ENCODE assay signal across 15 cellular contexts in the genomic region with DNA sequence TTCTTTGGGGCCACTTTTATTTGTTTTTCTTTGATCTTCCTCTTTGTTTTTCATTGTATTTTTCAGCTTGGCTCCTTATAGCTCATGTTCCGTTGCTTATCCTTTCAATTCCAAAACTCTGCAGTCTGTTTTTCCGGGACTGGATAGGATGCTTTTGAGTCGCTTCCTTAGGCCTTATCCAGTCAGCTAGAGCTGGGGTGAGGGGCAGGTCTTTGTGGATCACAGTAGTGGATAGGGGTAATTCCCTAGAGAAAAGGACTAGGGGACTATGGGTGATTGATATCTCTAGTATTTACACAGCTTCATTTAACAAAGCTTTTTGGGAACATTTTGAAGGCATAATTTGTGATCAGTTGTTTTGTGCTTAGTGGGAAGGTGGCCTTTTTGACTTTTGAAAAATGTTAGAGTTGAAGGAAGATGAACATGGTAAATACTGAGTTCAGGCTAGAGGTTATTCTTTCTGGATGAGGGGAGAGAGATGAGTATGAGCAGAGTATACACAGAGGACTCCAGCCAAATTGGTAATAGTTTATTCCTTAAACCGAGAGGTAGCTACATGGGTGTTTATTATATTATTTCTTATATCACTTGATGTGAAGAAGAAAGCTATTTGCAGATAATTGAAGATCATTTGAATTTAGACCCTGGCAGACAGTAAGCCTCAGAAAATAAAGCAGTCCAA. TPM values are rescaled to one million over a fixed set of nuclear protein-coding genes. Genes with fewer than 3 reads are reported as not detected.
DNase-seq lines count a peak whose midpoint lies in the region; TF ChIP-seq lines count a peak whose summit lies in the region.
"Had no signal": no experiment of that assay in that cellular context is flagged by ENCODE, and none has a peak within 500 bp of the region (broad histone marks: within the 10 kb centered on the region; RNA-seq: fewer than 3 reads in every experiment).

No MANE protein-coding gene starts in this region.

- no peak overlapping the region for H2AK5ac ChIP-seq in H9 (ENCODE audit: insufficient read length, low read length)
- no peak overlapping the region for H2AK5ac ChIP-seq in mesendoderm (ENCODE audit: low read length)

- no peak overlapping the region for H3K23ac ChIP-seq in H9 (ENCODE audit: insufficient read length, low read depth, low read length)
- no peak overlapping the region for H3K23ac ChIP-seq in mesendoderm (ENCODE audit: low read length)

- H4K91ac ChIP-seq in H9 (ENCODE audit: insufficient read length, low read depth, low read length), result no peak overlapping the region

- CTCF ChIA-PET in CD8-positive, alpha-beta memory T cell (lab: Charles Lee), result interaction anchor here (0.8 to 1.3 kb wide), 3 partner anchors 11 to 202 kb away, joined by 3 to 4 read pairs (median 3); no protein-coding TSS in a partner anchor

- WGBS in H9 (ENCODE audit: extremely low coverage, insufficient read length, low lambda C conversion rate), result no CpG with 5 or more reads among the region's 4 CpGs
- no CpG with 5 or more reads among the region's 4 CpGs for WGBS in mesendoderm (ENCODE audit: extremely low coverage, insufficient coverage, low lambda C conversion rate)
- 77 to 85% methylated on average over 4 of the region's 4 CpGs for WGBS in thyroid gland, 2 donors

- no peak overlapping the region for H2AFZ ChIP-seq in H9 (ENCODE audit: low read length)

- H2BK20ac ChIP-seq in H9 (ENCODE audit: low read depth, low read length, poor library complexity, severe bottlenecking), result no peak overlapping the region

- H3K4me3 Mint-ChIP-seq in CD8-positive, alpha-beta memory T cell, result peak overlapping the region in 1 of 7 donors; percentile 43
- no peak overlapping the region for H3K4me3 Mint-ChIP-seq in H9
- H3K4me3 Mint-ChIP-seq: activated naive CD4-positive, alpha-beta T cell treated with anti-CD3 and anti-CD28 coated beads, Interleukin-2, amount 50 U/mL, for 24 hours; nephron had no signal

- H3K9me3 ChIP-seq in CD8-positive, alpha-beta memory T cell (ENCODE audit: low read length), result no peaks in the 10 kb centered on the region
- H3K9me3 ChIP-seq in H9 (ENCODE audit: control insufficient read depth, low read depth, low read length) (no peaks in the 10 kb centered on the region), thyroid gland (no peaks in the 10 kb centered on the region), Peyer's patch (no peaks in the 10 kb centered on the region)

- H3K18ac ChIP-seq in H9 (ENCODE audit: insufficient read length, low read depth, low read length) (no peak overlapping the region), mesendoderm (ENCODE audit: low read length) (no peak overlapping the region)

- H3K4me3 ChIP-seq in CD8-positive, alpha-beta memory T cell (ENCODE audit: low read length), result no peak overlapping the region
- H3K4me3 ChIP-seq in choroid plexus epithelial cell (ENCODE audit: low read depth, low read length), result no peak overlapping the region
- H3K4me3 ChIP-seq in mesendoderm (ENCODE audit: low read length), result no peak overlapping the region
- H3K4me3 ChIP-seq in thyroid gland (replicated peaks in 1 of 3), result no peak overlapping the region
- H3K4me3 ChIP-seq in Peyer's patch, result no peak overlapping the region
- H3K4me3 ChIP-seq: BLaER1 treated with 17β-estradiol and CSF1 and Interleukin-3, amounts not matched to agents 10 nM and 100 nM; lung had no signal

- H3K27ac ChIP-seq in CD8-positive, alpha-beta memory T cell (ENCODE audit: low read depth, low read length), result peak overlapping the region; percentile 14
- H3K27ac ChIP-seq in H9 (ENCODE audit: insufficient read length, low read depth, low read length) (no peak overlapping the region), mesendoderm (ENCODE audit: low read depth, low read length) (no peak overlapping the region), thyroid gland (peak overlapping the region in 1 of 3 donors; percentile 0), Peyer's patch (peak overlapping the region in 1 of 4 donors; percentile 40)
- H3K27ac ChIP-seq: brain microvascular endothelial cell had no signal

- H3K4me1 Mint-ChIP-seq in CD8-positive, alpha-beta memory T cell, result peaks cover 59 to 86% (median 79%) of the 10 kb centered on the region in 3 donors
- H3K4me1 Mint-ChIP-seq in H9, result peaks cover 14 to 18% of the 10 kb centered on the region in 2 experiments

- intact Hi-C loops in thyroid gland (cut with DNase I), result no loop called here

- peaks cover 3 to 10% (median 5%) of the 10 kb centered on the region in 3 donors for H3K36me3 Mint-ChIP-seq in CD8-positive, alpha-beta memory T cell
- peaks cover 2 to 9% (median 6%) of the 10 kb centered on the region in 3 experiments; a peak in 4 of 7 replicates for H3K36me3 Mint-ChIP-seq in H9 (ENCODE audit: insufficient read depth in 1 of 3, low read depth in 3 of 3)

- no peak for TF ChIP-seq CTCF in H9 (conservative IDR thresholded peaks at IDR 0.05)
- no peak for TF ChIP-seq CTCF in choroid plexus epithelial cell (conservative IDR thresholded peaks at IDR 0.05; ENCODE audit: low read depth, low read length)
- no peak for TF ChIP-seq CTCF in thyroid gland (IDR thresholded peaks at IDR 0.05)
- TF ChIP-seq CTCF in Peyer's patch (IDR thresholded peaks at IDR 0.05), result no peak

- peak overlapping the region in 4 of 8 donors; percentile 0 to 81 (median 4) for H3K27ac Mint-ChIP-seq in CD8-positive, alpha-beta memory T cell
- peak overlapping the region in 2 of 3 experiments; percentile 17 to 38; a peak in 3 of 7 replicates for H3K27ac Mint-ChIP-seq in H9
- H3K27ac Mint-ChIP-seq: activated naive CD4-positive, alpha-beta T cell treated with anti-CD3 and anti-CD28 coated beads, Interleukin-2, amount 50 U/mL, for 24 hours had no signal

- H3K4ac ChIP-seq in H9 (ENCODE audit: low read depth, low read length) (no peak overlapping the region), mesendoderm (ENCODE audit: low read depth, low read length) (no peak overlapping the region)

- H3K9ac ChIP-seq in H9 (ENCODE audit: extremely low read depth, insufficient read length, low read length) (no peak overlapping the region), mesendoderm (ENCODE audit: low read length) (no peak overlapping the region)
- H3K9ac ChIP-seq: BLaER1 treated with 17β-estradiol and CSF1 and Interleukin-3, amounts not matched to agents 10 nM and 100 nM had no signal

- H2BK5ac ChIP-seq in H9 (ENCODE audit: insufficient read length, low read length) (no peak overlapping the region), mesendoderm (ENCODE audit: low read length) (no peak overlapping the region)

- H2BK120ac ChIP-seq in H9 (ENCODE audit: low read depth, low read length, poor library complexity, severe bottlenecking) (no peak overlapping the region), mesendoderm (ENCODE audit: low read depth, low read length) (no peak overlapping the region)

- no peak overlapping the region for H3T11ph ChIP-seq in H9 (ENCODE audit: low read length)

- peaks cover 16% of the 10 kb centered on the region for H3K4me1 ChIP-seq in CD8-positive, alpha-beta memory T cell (ENCODE audit: insufficient read depth, low read length)
- H3K4me1 ChIP-seq in H9 (ENCODE audit: insufficient read depth, low read length) (no peaks in the 10 kb centered on the region), mesendoderm (ENCODE audit: control insufficient read depth, low read depth, low read length) (peaks cover 3% of the 10 kb centered on the region), thyroid gland (peaks cover 5 to 9% of the 10 kb centered on the region in 2 donors), Peyer's patch (peaks cover 0 to 5% (median 0%) of the 10 kb centered on the region in 4 donors)

- no peaks in the 10 kb centered on the region for H3K9me3 Mint-ChIP-seq in CD8-positive, alpha-beta memory T cell
- H3K9me3 Mint-ChIP-seq in H9, result no peaks in the 10 kb centered on the region; a peak in 3 of 5 replicates
- H3K9me3 Mint-ChIP-seq: activated naive CD4-positive, alpha-beta T cell treated with anti-CD3 and anti-CD28 coated beads, Interleukin-2, amount 50 U/mL, for 24 hours had no signal

- H4K8ac ChIP-seq in H9 (replicated peaks; ENCODE audit: insufficient read length, low read depth, low read length), result no peak overlapping the region
- no peak overlapping the region for H4K8ac ChIP-seq in mesendoderm (ENCODE audit: low read depth, low read length)

- H3K56ac ChIP-seq in H9 (ENCODE audit: insufficient read length, low read depth, low read length), result no peak overlapping the region
- no peak overlapping the region for H3K56ac ChIP-seq in mesendoderm (ENCODE audit: low read length)

- H3K27me3 Mint-ChIP-seq in CD8-positive, alpha-beta memory T cell, result no peaks in the 10 kb centered on the region
- no peaks in the 10 kb centered on the region for H3K27me3 Mint-ChIP-seq in H9 (ENCODE audit: low read depth)
- H3K27me3 Mint-ChIP-seq: activated naive CD4-positive, alpha-beta T cell treated with anti-CD3 and anti-CD28 coated beads, Interleukin-2, amount 50 U/mL, for 24 hours had no signal

- H2BK15ac ChIP-seq in H9 (ENCODE audit: low read depth, low read length), result no peak overlapping the region
- H2BK15ac ChIP-seq in mesendoderm (replicated peaks; ENCODE audit: low read depth), result no peak overlapping the region

- H3K79me1 ChIP-seq in H9 (ENCODE audit: insufficient read depth, low read depth, low read length, poor library complexity, severe bottlenecking), result peaks cover 6% of the 10 kb centered on the region
- H3K79me1 ChIP-seq in mesendoderm (ENCODE audit: low read length), result peaks cover 4% of the 10 kb centered on the region

- H4K5ac ChIP-seq in H9 (ENCODE audit: insufficient read length, low read depth, low read length) (no peak overlapping the region), mesendoderm (ENCODE audit: low read length) (no peak overlapping the region)

- H3K4me2 ChIP-seq in H9 (ENCODE audit: insufficient read depth, insufficient read length, low read length) (no peak overlapping the region), mesendoderm (ENCODE audit: low read length) (no peak overlapping the region)

- POLR2A ChIA-PET in CD8-positive, alpha-beta memory T cell (lab: Charles Lee), result no interaction called here

- no peak overlapping the region for H2BK12ac ChIP-seq in H9 (ENCODE audit: insufficient read length, low read depth, low read length)

- no peaks in the 10 kb centered on the region for H3K23me2 ChIP-seq in H9 (ENCODE audit: insufficient read length, low read depth, low read length, poor library complexity, severe bottlenecking)

- H3K27me3 ChIP-seq in CD8-positive, alpha-beta memory T cell (ENCODE audit: insufficient read depth, low read length, poor library complexity, severe bottlenecking), result no peaks in the 10 kb centered on the region
- H3K27me3 ChIP-seq in H9 (ENCODE audit: insufficient read depth, low read length) (no peaks in the 10 kb centered on the region), mesendoderm (ENCODE audit: insufficient read depth, low read length, poor library complexity) (no peaks in the 10 kb centered on the region), thyroid gland (no peaks in the 10 kb centered on the region), Peyer's patch (no peaks in the 10 kb centered on the region)
- H3K27me3 ChIP-seq: BLaER1 treated with 17β-estradiol and CSF1 and Interleukin-3, amounts not matched to agents 10 nM and 100 nM; brain microvascular endothelial cell had no signal

- H4K20me1 ChIP-seq in H9 (ENCODE audit: control insufficient read depth, insufficient read depth, insufficient read length), result no peaks in the 10 kb centered on the region

- TF ChIP-seq POLR2A in thyroid gland (IDR thresholded peaks at IDR 0.05) (no peak), Peyer's patch (IDR thresholded peaks at IDR 0.05) (no peak)

- peaks cover 5% of the 10 kb centered on the region; the same call in 1 of the 2 replicates for H3K79me2 ChIP-seq in H9 (ENCODE audit: insufficient read depth, low read length)
- H3K79me2 ChIP-seq in mesendoderm (ENCODE audit: control insufficient read depth, insufficient read depth, low read length), result peaks cover 12% of the 10 kb centered on the region

- no peak for DNase-seq in CD8-positive, alpha-beta memory T cell
- DNase-seq in H9, result no peak
- DNase-seq in choroid plexus epithelial cell (ENCODE audit: low read depth), result peak; percentile 5
- DNase-seq in mesendoderm, result peak; percentile 37
- DNase-seq in anterior cingulate cortex (lab: John Stamatoyannopoulos, UW), result no peak
- DNase-seq in thyroid gland, result no peak
- DNase-seq in Peyer's patch, result no peak
- DNase-seq: activated CD8-positive, alpha-beta memory T cell treated with anti-CD3 and anti-CD28 coated beads, Interleukin-2, amount 50 U/mL, for 4 hours; brain microvascular endothelial cell; effector memory CD4-positive, alpha-beta T cell; NCI-H2029 had no signal

- H3K14ac ChIP-seq in H9 (ENCODE audit: insufficient read depth, low read length), result no peak overlapping the region

- H3K36me3 ChIP-seq in CD8-positive, alpha-beta memory T cell (ENCODE audit: insufficient read depth, low read length), result no peaks in the 10 kb centered on the region
- H3K36me3 ChIP-seq in mesendoderm (ENCODE audit: control insufficient read depth, insufficient read depth, low read length), result no peaks in the 10 kb centered on the region
- H3K36me3 ChIP-seq in thyroid gland, result no peaks in the 10 kb centered on the region
- no peaks in the 10 kb centered on the region for H3K36me3 ChIP-seq in Peyer's patch
- H3K36me3 ChIP-seq: brain microvascular endothelial cell had no signal

RNA-seq across cellular contexts. Expression of gene CEP350, which starts 22.5 kb away (rescaled TPM):
- 10 to 100 TPM; 41.4 to 43.3 TPM for total RNA-seq in CD8-positive, alpha-beta memory T cell
- polyA plus RNA-seq in CD8-positive, alpha-beta memory T cell, result 60.1 TPM
- total RNA-seq in H9 (2021) (30.9 and 39.2 TPM in 2 replicates), thyroid gland (10 to 100 TPM; 58.3 to 78.1 (median 65.2) TPM), Peyer's patch (100 to 1,000 TPM in 1 of 4 donors, 10 to 100 TPM in 3; 86.0 to 196 (median 87.8) TPM)
- polyA plus RNA-seq in mesendoderm (2013, experiment 1 of 2), result 9.4 TPM
- polyA plus RNA-seq in mesendoderm (2013, experiment 2 of 2), result 10.3 TPM

Comparison
In these comparisons a context has a peak if more than half of its experiments do, and no peak if none do; other contexts are left out.
1. DNase-seq: peak in choroid plexus epithelial cell (single experiment) and mesendoderm (single experiment); none in CD8-positive, alpha-beta memory T cell (0 of 5), H9 (single experiment), anterior cingulate cortex (0 of 58), thyroid gland (0 of 2) and Peyer's patch (0 of 3).